1 cellular context compared by ENCODE assay signal in the genomic region with DNA sequence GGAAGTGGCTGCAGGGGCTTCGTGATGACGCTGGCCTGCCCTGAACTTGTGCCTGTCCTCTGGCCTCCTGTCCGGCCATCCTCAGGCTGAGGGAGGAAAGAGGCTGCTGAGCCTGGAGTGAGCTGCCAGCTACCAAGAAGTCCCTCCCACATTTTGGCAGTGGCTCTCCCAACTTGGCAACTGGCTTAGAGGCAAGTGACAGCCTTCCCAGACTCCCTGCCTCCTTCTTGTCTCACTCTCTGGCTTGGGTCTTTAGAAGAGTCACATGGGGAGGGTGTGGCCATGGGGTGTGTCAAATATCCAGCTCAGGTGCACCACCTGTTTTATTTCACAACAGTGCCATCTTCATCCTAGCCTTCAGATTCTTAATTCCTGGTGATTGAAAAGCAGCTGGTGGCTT.
TF ChIP-seq lines count a peak whose summit lies in the region.

No MANE protein-coding gene starts in this region.

TF ChIP-seq in HepG2, 621 proteins besides CTCF, POLR2A, EP300 and RAD21:
- TF ChIP-seq SRSF9 (IDR thresholded peaks at IDR 0.05; ENCODE audit: borderline replicate concordance, insufficient read depth, low read depth, low read length, poor library complexity, severe bottlenecking), result no peak
- TF ChIP-seq MAZ (IDR thresholded peaks at IDR 0.05; ENCODE audit: borderline replicate concordance, low read depth, low read length), result no peak
- no peak for TF ChIP-seq MAZ (CRISPR knock-in tag; IDR thresholded peaks at IDR 0.05; ENCODE audit: low read depth)
- TF ChIP-seq NPAS2 (CRISPR knock-in tag; IDR thresholded peaks at IDR 0.05; ENCODE audit: borderline replicate concordance), result no peak
- no peak for TF ChIP-seq NFIC (IDR thresholded peaks at IDR 0.05; ENCODE audit: low read length)
